Comparison of ENCODE assay signal across 36 cellular contexts in the genomic region with DNA sequence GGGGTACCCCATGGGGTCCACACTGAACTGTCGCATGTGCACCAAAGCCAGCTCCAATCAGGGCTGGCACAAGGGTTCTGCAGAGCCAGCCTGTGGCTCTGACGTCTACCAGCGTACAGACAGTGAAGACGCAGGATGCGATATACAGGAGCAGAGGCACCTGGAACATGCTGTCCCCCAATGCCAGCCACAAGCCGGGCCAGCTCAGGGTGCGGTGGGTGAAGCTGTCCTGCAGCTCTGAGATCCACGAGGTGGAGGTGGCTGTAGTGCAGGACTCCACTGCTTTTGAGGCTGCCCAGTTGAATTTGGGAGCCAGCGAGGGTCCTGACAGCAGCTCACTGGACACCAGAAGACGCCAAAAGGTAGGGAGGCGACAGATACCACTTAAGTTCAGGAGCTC.
"Had no signal": no experiment of that assay in that cellular context is flagged by ENCODE, and none has a peak within 500 bp of the region (broad histone marks: within the 10 kb centered on the region; RNA-seq: fewer than 3 reads in every experiment).

No MANE protein-coding gene starts in this region.

- H3K27me3 ChIP-seq: MG63 had no signal

- H3K36me3 ChIP-seq: MG63 had no signal

- H3K4me2 ChIP-seq: KMS-11 had no signal

- H3K9me3 ChIP-seq: MG63 had no signal

- H3K27ac ChIP-seq: KMS-11 had no signal

- H3K9ac ChIP-seq: KMS-11 had no signal

- DNase-seq: Karpas-422, Kasumi-1, KG1, MG63, MM.1S, MV-4-11, NCI-H1048, NCI-H1092, NCI-H1092 treated with DMSO at 0.1 percent for 48 hours, NCI-H1105, NCI-H1105 treated with DMSO at 0.1 percent for 48 hours, NCI-H1417, NCI-H1417 treated with DMSO at 0.1 percent for 48 hours, NCI-H1436, NCI-H1436 treated with DMSO at 0.1 percent for 48 hours, NCI-H146, NCI-H1694, NCI-H1694 treated with DMSO at 0.1 percent for 48 hours, NCI-H187, NCI-H187 treated with DMSO at 0.1 percent for 48 hours, NCI-H1930, NCI-H2029, NCI-H2029 treated with DMSO at 0.1 percent for 48 hours, NCI-H2081, NCI-H2081 treated with DMSO at 0.1 percent for 48 hours, NCI-H2107, NCI-H2171, NCI-H2171 treated with DMSO at 0.1 percent for 48 hours, NCI-H2227 treated with DMSO at 0.1 percent for 48 hours, NCI-H226, NCI-H345, NCI-H446, NCI-H446 treated with DMSO at 0.1 percent for 48 hours, NCI-H510A, NCI-H510A treated with DMSO at 0.1 percent for 48 hours had no signal

- H3K4me3 ChIP-seq: MG63 had no signal
